12 cellular contexts compared by ENCODE assay signal in genomic region chr5:54894957-54895815, GRCh38.
A peak's percentile ranks its signal among the peaks of the same experiment; 100 is the strongest.
DNase-seq lines count a peak whose midpoint lies in the region; ATAC-seq and TF ChIP-seq lines count a peak whose summit lies in the region.
"Had no signal": no experiment of that assay in that cellular context is flagged by ENCODE, and none has a peak within 500 bp of the region (broad histone marks: within the 10 kb centered on the region; RNA-seq: fewer than 3 reads in every experiment).

No MANE protein-coding gene starts in this region.

- H3K27me3 Mint-ChIP-seq in natural killer cell treated with Interleukin-12 subunit alpha and Interleukin-12 subunit beta and Interleukin-15 and Interleukin-18, amount 100 ng/mL, for 72 hours: peaks cover 25 to 51% of the 10 kb centered on the region in 2 donors
- H3K27me3 Mint-ChIP-seq in natural killer cell (ENCODE audit: low read depth in 2 of 2): peaks cover 30 to 44% of the 10 kb centered on the region in 2 donors
- H3K27me3 Mint-ChIP-seq in effector memory CD8-positive, alpha-beta T cell: peaks cover 18 to 56% of the 10 kb centered on the region in 2 donors

- no peaks in the 10 kb centered on the region for H3K36me3 ChIP-seq in BE2C
- H3K36me3 ChIP-seq: SJSA1 had no signal

- peak overlapping the region; percentile 48 for H3K4me3 Mint-ChIP-seq in natural killer cell treated with Interleukin-12 subunit alpha and Interleukin-12 subunit beta and Interleukin-15 and Interleukin-18, amount 100 ng/mL, for 72 hours
- H3K4me3 Mint-ChIP-seq in natural killer cell: no peak overlapping the region
- H3K4me3 Mint-ChIP-seq in effector memory CD8-positive, alpha-beta T cell: peak overlapping the region; percentile 32 to 62
- H3K4me3 Mint-ChIP-seq: B cell had no signal

- intact Hi-C loops in natural killer cell (cut with micrococcal nuclease): no loop called here

- H3K9me3 ChIP-seq in BE2C: no peaks in the 10 kb centered on the region
- H3K9me3 ChIP-seq: SJSA1 had no signal

- H3K4me3 ChIP-seq in BE2C (ENCODE audit: low read depth, low read length): no peak overlapping the region
- H3K4me3 ChIP-seq: SJSA1 had no signal

- peaks cover 3 to 11% of the 10 kb centered on the region in 2 donors for H3K4me1 Mint-ChIP-seq in natural killer cell treated with Interleukin-12 subunit alpha and Interleukin-12 subunit beta and Interleukin-15 and Interleukin-18, amount 100 ng/mL, for 72 hours (ENCODE audit: low read depth in 2 of 2)
- H3K4me1 Mint-ChIP-seq in natural killer cell: peaks cover 5% of the 10 kb centered on the region in 2 donors
- peaks cover 2 to 6% of the 10 kb centered on the region in 2 donors for H3K4me1 Mint-ChIP-seq in effector memory CD8-positive, alpha-beta T cell (ENCODE audit: low read depth in 2 of 2)

- H3K27ac Mint-ChIP-seq in natural killer cell treated with Interleukin-12 subunit alpha and Interleukin-12 subunit beta and Interleukin-15 and Interleukin-18, amount 100 ng/mL, for 72 hours: no peak overlapping the region
- H3K27ac Mint-ChIP-seq in natural killer cell: no peak overlapping the region
- peak overlapping the region; percentile 11 to 22 for H3K27ac Mint-ChIP-seq in effector memory CD8-positive, alpha-beta T cell
- H3K27ac Mint-ChIP-seq: B cell had no signal

- H3K36me3 Mint-ChIP-seq in natural killer cell treated with Interleukin-12 subunit alpha and Interleukin-12 subunit beta and Interleukin-15 and Interleukin-18, amount 100 ng/mL, for 72 hours: no peaks in the 10 kb centered on the region
- H3K36me3 Mint-ChIP-seq in natural killer cell: no peaks in the 10 kb centered on the region
- H3K36me3 Mint-ChIP-seq in effector memory CD8-positive, alpha-beta T cell (ENCODE audit: insufficient read depth): no peaks in the 10 kb centered on the region

- H3K4me1 ChIP-seq in BE2C: no peaks in the 10 kb centered on the region

- TF ChIP-seq CTCF in natural killer cell (IDR thresholded peaks at IDR 0.05) (no peak), BE2C (IDR thresholded peaks at IDR 0.05; ENCODE audit: low read depth, low read length) (no peak)

- H3K9me3 Mint-ChIP-seq in natural killer cell treated with Interleukin-12 subunit alpha and Interleukin-12 subunit beta and Interleukin-15 and Interleukin-18, amount 100 ng/mL, for 72 hours: no peaks in the 10 kb centered on the region
- no peaks in the 10 kb centered on the region for H3K9me3 Mint-ChIP-seq in natural killer cell
- H3K9me3 Mint-ChIP-seq in effector memory CD8-positive, alpha-beta T cell: no peaks in the 10 kb centered on the region

- no peak for DNase-seq in natural killer cell treated with Interleukin-12 subunit alpha and Interleukin-12 subunit beta and Interleukin-15 and Interleukin-18, amount 100 ng/mL, for 72 hours (ENCODE audit: low spot score)
- DNase-seq in natural killer cell (no peak), OCI-M1 (lab: John Stamatoyannopoulos, UW) (peak; percentile 34), occipital lobe (lab: John Stamatoyannopoulos, UW) (no peak), substantia nigra (lab: John Stamatoyannopoulos, UW) (no peak), NCI-H146 (lab: John Stamatoyannopoulos, UW) (no peak), BE2C (no peak)
- DNase-seq in effector memory CD8-positive, alpha-beta T cell: no peak
- DNase-seq: activated gamma-delta T cell treated with Interleukin-2 at 50 U/mL for 16 hours; effector memory CD4-positive, alpha-beta T cell had no signal

- ATAC-seq in natural killer cell treated with Interleukin-12 subunit alpha and Interleukin-12 subunit beta and Interleukin-15 and Interleukin-18, amount 100 ng/mL, for 72 hours: no peak
- ATAC-seq in natural killer cell: no peak
- no peak for ATAC-seq in effector memory CD8-positive, alpha-beta T cell (replicated peaks)

- no peaks in the 10 kb centered on the region for H3K27me3 ChIP-seq in BE2C
- H3K27me3 ChIP-seq: SJSA1 had no signal

- H3K27ac ChIP-seq in substantia nigra (ENCODE audit: low read depth, low read length, poor library complexity, severe bottlenecking): no peak overlapping the region
- H3K27ac ChIP-seq: SJSA1 had no signal

Comparison
In these comparisons a context has a peak if more than half of its experiments do, and no peak if none do; other contexts are left out.
1. H3K27ac Mint-ChIP-seq: peak in effector memory CD8-positive, alpha-beta T cell (2 of 2); none in natural killer cell treated with Interleukin-12 subunit alpha and Interleukin-12 subunit beta and Interleukin-15 and Interleukin-18, amount 100 ng/mL, for 72 hours (0 of 2) and natural killer cell (0 of 2).